In the genomic region with DNA sequence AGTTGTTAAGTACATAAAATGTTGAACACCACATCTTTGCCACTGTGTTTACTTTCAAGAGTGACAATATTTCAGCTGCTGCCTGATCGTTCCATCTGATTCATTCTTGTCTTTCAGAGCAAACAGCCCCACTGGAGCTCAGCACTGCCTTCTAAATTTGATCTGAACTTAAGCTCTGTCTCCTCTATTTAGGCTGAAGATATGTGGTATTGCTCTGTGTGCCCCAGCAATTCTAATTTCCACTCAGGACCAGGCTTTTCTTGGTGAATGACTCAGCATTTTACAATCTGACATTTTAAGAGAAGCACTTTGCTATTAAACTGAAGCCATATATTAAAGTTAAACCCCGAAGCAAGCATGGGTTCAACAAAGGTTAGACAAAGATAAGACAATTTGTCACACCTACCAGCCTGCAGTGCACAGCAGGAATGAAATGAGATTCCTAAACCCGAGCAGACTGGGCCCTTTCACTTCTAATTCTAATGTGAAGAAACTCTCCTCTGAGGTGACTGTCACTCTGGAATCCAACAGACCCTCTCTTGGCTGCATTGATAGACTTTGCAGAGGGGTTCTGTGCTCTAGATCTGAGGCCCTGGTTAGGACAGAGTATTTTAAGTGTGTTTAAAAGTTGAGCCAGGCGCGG, we compare ENCODE assay signal across 12 cellular contexts. TPM values are rescaled to one million over a fixed set of nuclear protein-coding genes. Genes with fewer than 3 reads are reported as not detected.
A peak's percentile ranks its signal among the peaks of the same experiment; 100 is the strongest.
DNase-seq lines count a peak whose midpoint lies in the region; ATAC-seq, FAIRE-seq and TF ChIP-seq lines count a peak whose summit lies in the region.
"Had no signal": no experiment of that assay in that cellular context is flagged by ENCODE, and none has a peak within 500 bp of the region (broad histone marks: within the 10 kb centered on the region; RNA-seq: fewer than 3 reads in every experiment).

No MANE protein-coding gene starts in this region.

- POLR2A ChIA-PET in HepG2 (lab: Yijun Ruan, JAX), result no interaction called here

- H3K36me3 ChIP-seq in HUES6 (ENCODE audit: control insufficient read depth, insufficient read depth, low read length) (no peaks in the 10 kb centered on the region), adrenal gland (replicated peaks in 1 of 2) (no peaks in the 10 kb centered on the region), HepG2 (replicated peaks in 1 of 2; ENCODE audit: control insufficient read depth in 1 of 2, insufficient read depth in 2 of 2, low read length in 2 of 2) (no peaks in the 10 kb centered on the region)
- H3K36me3 ChIP-seq: breast epithelium had no signal

- no peaks in the 10 kb centered on the region for H3K79me2 ChIP-seq in HepG2 (ENCODE audit: insufficient read depth, low read length)
- H3K79me2 ChIP-seq: parathyroid adenoma had no signal

- H4K20me1 ChIP-seq in HepG2 (ENCODE audit: insufficient read depth, low read length), result no peaks in the 10 kb centered on the region

- no peak for TF ChIP-seq CTCF in AG10803 (conservative IDR thresholded peaks at IDR 0.05; ENCODE audit: low read length)
- no peak for TF ChIP-seq CTCF in adrenal gland (IDR thresholded peaks at IDR 0.05)
- no peak for TF ChIP-seq CTCF in HepG2 (CRISPR knock-in tag; IDR thresholded peaks at IDR 0.05)

- FAIRE-seq in HepG2 (lab: Jason Lieb, UNC), result no peak
- FAIRE-seq: D721Med had no signal

- H3K9ac ChIP-seq in HUES6 (ENCODE audit: low read length) (peak overlapping the region; percentile 33), HepG2 (ENCODE audit: insufficient read depth, low read depth, low read length) (no peak overlapping the region)
- H3K9ac ChIP-seq: parathyroid adenoma had no signal

- BruUV-seq in HepG2 (replicated peaks; lab: Mats Ljungman, UMichigan), result no TSS peak

- DNase-seq in AG10803 (ENCODE audit: low read depth) (peak; percentile 33), adrenal gland (no peak), HepG2 (ENCODE audit: low spot score) (no peak), AG20443 (ENCODE audit: low spot score) (no peak)
- DNase-seq in stimulated activated naive CD4-positive, alpha-beta T cell (lab: John Stamatoyannopoulos, UW), result no peak
- DNase-seq: activated CD4-positive, alpha-beta T cell treated with anti-CD3 and anti-CD28 coated beads for 4 hours had no signal

- no peaks in the 10 kb centered on the region for H3K27me3 ChIP-seq in HUES6 (ENCODE audit: control insufficient read depth, insufficient read depth, low read length)
- H3K27me3 ChIP-seq in adrenal gland, result no peaks in the 10 kb centered on the region
- H3K27me3 ChIP-seq in HepG2 (ENCODE audit: control insufficient read depth in 1 of 2, insufficient read depth in 2 of 2, low read length in 2 of 2), result no peaks in the 10 kb centered on the region
- H3K27me3 ChIP-seq: breast epithelium had no signal

- H3K9me3 ChIP-seq in HUES6 (ENCODE audit: control insufficient read depth, insufficient read depth, low read depth, low read length), result no peaks in the 10 kb centered on the region
- no peaks in the 10 kb centered on the region for H3K9me3 ChIP-seq in adrenal gland (replicated peaks in 1 of 3)
- no peaks in the 10 kb centered on the region for H3K9me3 ChIP-seq in HepG2 (ENCODE audit: low read length)
- H3K9me3 ChIP-seq: breast epithelium had no signal

- TF ChIP-seq EP300 in HepG2 (IDR thresholded peaks at IDR 0.05; ENCODE audit: low read depth in 2 of 2, low read length in 2 of 2), result no peak
- no peak for TF ChIP-seq EP300 in HepG2 (CRISPR knock-in tag; IDR thresholded peaks at IDR 0.05; ENCODE audit: borderline replicate concordance)

- ATAC-seq in HepG2 (no peak), HG02678 (IDR thresholded peaks at IDR 0.05; ENCODE audit: unreplicated experiment) (no peak)
- ATAC-seq in activated CD4-positive, CD25-positive, alpha-beta regulatory T cell treated with anti-CD3 and anti-CD28 coated beads, Interleukin-2, amount 50 U/mL, for 24 hours, result no peak

- CTCF ChIA-PET in HepG2 (lab: Yijun Ruan, JAX; ENCODE audit: low intra/inter-chr PET ratio, low total read pairs), result no interaction called here

- TF ChIP-seq RAD21 in HepG2 (CRISPR knock-in tag; IDR thresholded peaks at IDR 0.05), result no peak

- TF ChIP-seq POLR2A in adrenal gland (IDR thresholded peaks at IDR 0.05) (no peak), HepG2 (IDR thresholded peaks at IDR 0.05; ENCODE audit: insufficient read depth in 1 of 2, low read depth in 2 of 2, low read length in 2 of 2) (no peak)

- H3K4me2 ChIP-seq in HepG2 (ENCODE audit: low read depth, low read length), result no peak overlapping the region; the same call in 1 of the 2 replicates

- no peak overlapping the region for H2AFZ ChIP-seq in HepG2 (ENCODE audit: low read length)
- H2AFZ ChIP-seq: parathyroid adenoma had no signal

- 46 to 56% (median 49%) methylated on average over 5 of the region's 5 CpGs for WGBS in adrenal gland, 4 donors
- WGBS in HepG2 (ENCODE audit: low lambda C conversion rate), result 38% methylated on average over 5 of the region's 5 CpGs

- H3K4me1 ChIP-seq in HUES6 (ENCODE audit: control insufficient read depth, insufficient read depth, low read length) (peaks cover 27% of the 10 kb centered on the region), adrenal gland (replicated peaks in 1 of 2) (peaks cover 8 to 14% of the 10 kb centered on the region in 2 donors), HepG2 (ENCODE audit: insufficient read depth, low read length) (peaks cover 10% of the 10 kb centered on the region)
- H3K4me1 ChIP-seq: breast epithelium, parathyroid adenoma had no signal

- intact Hi-C loops in adrenal gland (cut with DNase I), result loop anchor here (5.0 to 10.0 kb wide), 2 partner anchors 152 to 985 kb away; no protein-coding TSS in a partner anchor
- intact Hi-C loops in HepG2 (cut with micrococcal nuclease; ENCODE audit: unreplicated experiment), result no loop called here

- in situ Hi-C loops in HepG2 (cut with HindIII; ENCODE audit: extremely low pct_ligation_motif_present, low pct_unique_long_range_greater_than_20kb), result no loop called here

- H3K4me3 ChIP-seq in AG10803 (ENCODE audit: low read length) (no peak overlapping the region), HUES6 (ENCODE audit: low read depth, low read length) (no peak overlapping the region), adrenal gland (no peak overlapping the region), HepG2 (replicated peaks in 1 of 3; ENCODE audit: insufficient read depth in 1 of 3, low read depth in 2 of 3, low read length in 3 of 3) (no peak overlapping the region)
- H3K4me3 ChIP-seq: breast epithelium had no signal

- H3K27ac ChIP-seq in HUES6 (ENCODE audit: low read depth, low read length) (no peak overlapping the region), adrenal gland (peak overlapping the region in 3 of 5 donors; percentile 47 to 57 (median 50)), HepG2 (ENCODE audit: extremely low read length, insufficient read depth, low read length) (no peak overlapping the region)
- H3K27ac ChIP-seq: breast epithelium, parathyroid adenoma had no signal

TF ChIP-seq in HepG2, 621 proteins besides CTCF, POLR2A, EP300 and RAD21 (continues in another document):
- TF ChIP-seq ZNF557 (CRISPR knock-in tag; IDR thresholded peaks at IDR 0.05) (no peak), SYNCRIP (IDR thresholded peaks at IDR 0.05; ENCODE audit: insufficient read depth, low read depth, low read length) (no peak), SMARCC2 (IDR thresholded peaks at IDR 0.05) (no peak), XRCC5 (optimal IDR thresholded peaks at IDR 0.05; ENCODE audit: low read length) (no peak), FOSL1 (CRISPR knock-in tag; IDR thresholded peaks at IDR 0.05; ENCODE audit: borderline replicate concordance) (no peak), MAFK (conservative IDR thresholded peaks at IDR 0.05 in 1 of 2, IDR thresholded peaks at IDR 0.05 in 1 of 2; ENCODE audit: low read length in 2 of 2) (peak; percentile 60 to 67), NFE2L2 (IDR thresholded peaks at IDR 0.05; ENCODE audit: low read length) (peak; percentile 94), HES4 (CRISPR knock-in tag; IDR thresholded peaks at IDR 0.05; ENCODE audit: borderline replicate concordance) (no peak)
- TF ChIP-seq, protein P1, sequence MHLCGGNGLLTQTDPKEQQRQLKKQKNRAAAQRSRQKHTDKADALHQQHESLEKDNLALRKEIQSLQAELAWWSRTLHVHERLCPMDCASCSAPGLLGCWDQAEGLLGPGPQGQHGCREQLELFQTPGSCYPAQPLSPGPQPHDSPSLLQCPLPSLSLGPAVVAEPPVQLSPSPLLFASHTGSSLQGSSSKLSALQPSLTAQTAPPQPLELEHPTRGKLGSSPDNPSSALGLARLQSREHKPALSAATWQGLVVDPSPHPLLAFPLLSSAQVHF (CRISPR knock-in tag; IDR thresholded peaks at IDR 0.05), result no peak
- TF ChIP-seq, protein P2, sequence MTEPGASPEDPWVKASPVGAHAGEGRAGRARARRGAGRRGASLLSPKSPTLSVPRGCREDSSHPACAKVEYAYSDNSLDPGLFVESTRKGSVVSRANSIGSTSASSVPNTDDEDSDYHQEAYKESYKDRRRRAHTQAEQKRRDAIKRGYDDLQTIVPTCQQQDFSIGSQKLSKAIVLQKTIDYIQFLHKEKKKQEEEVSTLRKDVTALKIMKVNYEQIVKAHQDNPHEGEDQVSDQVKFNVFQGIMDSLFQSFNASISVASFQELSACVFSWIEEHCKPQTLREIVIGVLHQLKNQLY (CRISPR knock-in tag; IDR thresholded peaks at IDR 0.05), result no peak

RNA-seq across cellular contexts. Expression of a gene that starts 41.7 kb away (rescaled TPM):
- not detected for total RNA-seq in adrenal gland
- not detected for polyA plus RNA-seq in adrenal gland
- total RNA-seq in HepG2 (2016; rRNA removed; fragmentation: Illumina TruSeq; extraction: Trizol), result not detected in 2 replicates
- total RNA-seq in HepG2 (2016; cell fraction: cytosol; rRNA removed; fragmentation: Illumina TruSeq; extraction: Trizol; ENCODE audit: low read depth), result not detected in 2 replicates
- total RNA-seq in HepG2 (2016; cell fraction: insoluble cytoplasmic fraction; rRNA removed; fragmentation: Illumina TruSeq; extraction: Trizol), result not detected in 2 replicates
- not detected in 2 replicates for total RNA-seq in HepG2 (2016; cell fraction: membrane; rRNA removed; fragmentation: Illumina TruSeq; extraction: Trizol)
- total RNA-seq in HepG2 (2016; cell fraction: nucleus; rRNA removed; fragmentation: Illumina TruSeq; extraction: Trizol), result not detected in 2 replicates
- not detected in 2 replicates for polyA plus RNA-seq in HepG2 (2011; rRNA removed)
- polyA plus RNA-seq in HepG2 (2011; cell fraction: cytosol; rRNA removed), result not detected in 2 replicates
- polyA plus RNA-seq in HepG2 (2011; cell fraction: nucleus; rRNA removed), result not detected in 2 replicates
- polyA plus RNA-seq in HepG2 (2012), result not detected in 2 replicates
- polyA plus RNA-seq in HepG2 (2016; cell fraction: cytosol; fragmentation: Illumina TruSeq; extraction: Trizol; ENCODE audit: low read depth), result not detected in 2 replicates
- not detected in 2 replicates for polyA plus RNA-seq in HepG2 (2016; cell fraction: insoluble cytoplasmic fraction; fragmentation: Illumina TruSeq; extraction: Trizol; ENCODE audit: low read depth)
- not detected in 2 replicates for polyA plus RNA-seq in HepG2 (2016; cell fraction: membrane; fragmentation: Illumina TruSeq; extraction: Trizol; ENCODE audit: low read depth)
- polyA plus RNA-seq in HepG2 (2016; cell fraction: nucleus; fragmentation: Illumina TruSeq; extraction: Trizol; ENCODE audit: insufficient read depth, low read depth), result not detected in 2 replicates
- not detected in 2 replicates for polyA minus RNA-seq in HepG2 (2011; rRNA and poly(A)+ RNA removed; ENCODE audit: low replicate concordance)
- polyA minus RNA-seq in HepG2 (2011; cell fraction: cytosol; rRNA and poly(A)+ RNA removed), result not detected in 2 replicates
- polyA minus RNA-seq in HepG2 (2011; cell fraction: nucleus; rRNA and poly(A)+ RNA removed), result not detected in 2 replicates
- total RNA-seq: breast epithelium had no signal

Comparison
In these comparisons a context has a peak if more than half of its experiments do, and no peak if none do; other contexts are left out.
1. H3K27ac ChIP-seq: peak in adrenal gland (3 of 5); none in HUES6 (single experiment) and HepG2 (single experiment).